In genomic region chr7:54839538-54840213, GRCh38 we compare ENCODE assay signal across 8 cellular contexts.
A peak's percentile ranks its signal among the peaks of the same experiment; 100 is the strongest.
DNase-seq lines count a peak whose midpoint lies in the region; ATAC-seq and TF ChIP-seq lines count a peak whose summit lies in the region.

No MANE protein-coding gene starts in this region.

- WGBS in esophagus muscularis mucosa: 52% methylated on average over 10 of the region's 10 CpGs

- H3K36me3 Mint-ChIP-seq in naive thymus-derived CD4-positive, alpha-beta T cell: no peaks in the 10 kb centered on the region
- no peaks in the 10 kb centered on the region for H3K36me3 Mint-ChIP-seq in activated naive CD8-positive, alpha-beta T cell treated with anti-CD3 and anti-CD28 coated beads, Interleukin-2, amount 50 U/mL, for 24 hours (ENCODE audit: low read depth)

- H4K20me1 ChIP-seq in osteoblast (ENCODE audit: insufficient read depth, low read length): no peaks in the 10 kb centered on the region

- CTCF ChIA-PET in naive thymus-derived CD4-positive, alpha-beta T cell (lab: Charles Lee): no interaction called here

- H3K27ac Mint-ChIP-seq in naive thymus-derived CD4-positive, alpha-beta T cell: no peak overlapping the region
- no peak overlapping the region for H3K27ac Mint-ChIP-seq in activated naive CD8-positive, alpha-beta T cell treated with anti-CD3 and anti-CD28 coated beads, Interleukin-2, amount 50 U/mL, for 24 hours

- peaks cover 0 to 21% (median 7%) of the 10 kb centered on the region in 5 donors for H3K27me3 Mint-ChIP-seq in naive thymus-derived CD4-positive, alpha-beta T cell
- peaks cover 7% of the 10 kb centered on the region for H3K27me3 Mint-ChIP-seq in activated naive CD8-positive, alpha-beta T cell treated with anti-CD3 and anti-CD28 coated beads, Interleukin-2, amount 50 U/mL, for 24 hours

- peaks cover 0 to 2% (median 0%) of the 10 kb centered on the region in 7 donors for H3K4me1 Mint-ChIP-seq in naive thymus-derived CD4-positive, alpha-beta T cell
- H3K4me1 Mint-ChIP-seq in activated naive CD8-positive, alpha-beta T cell treated with anti-CD3 and anti-CD28 coated beads, Interleukin-2, amount 50 U/mL, for 24 hours: no peaks in the 10 kb centered on the region

- H3K27ac ChIP-seq in esophagus muscularis mucosa (replicated peaks in 1 of 4) (no peak overlapping the region), osteoblast (ENCODE audit: low read depth, low read length) (no peak overlapping the region)
- no peak overlapping the region for H3K27ac ChIP-seq in naive thymus-derived CD4-positive, alpha-beta T cell (ENCODE audit: low read depth, low read length)

- no peaks in the 10 kb centered on the region for H3K79me2 ChIP-seq in osteoblast (ENCODE audit: insufficient read depth, low read length)

- ATAC-seq in naive thymus-derived CD4-positive, alpha-beta T cell: no peak
- no peak for ATAC-seq in activated naive CD8-positive, alpha-beta T cell treated with anti-CD3 and anti-CD28 coated beads, Interleukin-2, amount 50 U/mL, for 24 hours

- H3K36me3 ChIP-seq in esophagus muscularis mucosa (no peaks in the 10 kb centered on the region), osteoblast (ENCODE audit: insufficient read depth, low read length) (no peaks in the 10 kb centered on the region)
- no peaks in the 10 kb centered on the region for H3K36me3 ChIP-seq in naive thymus-derived CD4-positive, alpha-beta T cell (ENCODE audit: control insufficient read depth in 2 of 3, insufficient read depth in 3 of 3, low read length in 3 of 3)

- POLR2A ChIA-PET in naive thymus-derived CD4-positive, alpha-beta T cell (lab: Charles Lee): no interaction called here

- TF ChIP-seq EP300 in esophagus muscularis mucosa (IDR thresholded peaks at IDR 0.05): no peak

- no peak overlapping the region for H3K4me3 Mint-ChIP-seq in naive thymus-derived CD4-positive, alpha-beta T cell
- no peak overlapping the region for H3K4me3 Mint-ChIP-seq in activated naive CD8-positive, alpha-beta T cell treated with anti-CD3 and anti-CD28 coated beads, Interleukin-2, amount 50 U/mL, for 24 hours

- H2AFZ ChIP-seq in osteoblast (ENCODE audit: low read length): no peak overlapping the region

- H3K4me1 ChIP-seq in esophagus muscularis mucosa: peaks cover 10 to 31% (median 18%) of the 10 kb centered on the region in 4 donors
- H3K4me1 ChIP-seq in osteoblast (ENCODE audit: insufficient read depth, low read length): peaks cover 26% of the 10 kb centered on the region
- no peaks in the 10 kb centered on the region for H3K4me1 ChIP-seq in naive thymus-derived CD4-positive, alpha-beta T cell (ENCODE audit: control insufficient read depth in 2 of 2, insufficient read depth in 2 of 2, low read length in 2 of 2)

- DNase-seq in NCI-H524 (lab: John Stamatoyannopoulos, UW): peak; percentile 11 to 27
- DNase-seq in NCI-H524 treated with DMSO at 0.1 percent for 48 hours (lab: John Stamatoyannopoulos, UW): no peak
- peak; percentile 2 for DNase-seq in OCI-M1 (lab: John Stamatoyannopoulos, UW)
- no peak for DNase-seq in esophagus muscularis mucosa (ENCODE audit: extremely low spot score)
- DNase-seq in osteoblast (ENCODE audit: insufficient read length, low spot score, missing footprints): peak; percentile 95
- no peak for DNase-seq in naive thymus-derived CD4-positive, alpha-beta T cell
- DNase-seq in activated naive CD8-positive, alpha-beta T cell treated with anti-CD3 and anti-CD28 coated beads, Interleukin-2, amount 50 U/mL, for 24 hours: no peak
- DNase-seq in central memory CD4-positive, alpha-beta T cell: no peak

- H3K9me3 ChIP-seq in esophagus muscularis mucosa (no peaks in the 10 kb centered on the region), osteoblast (ENCODE audit: low read depth, low read length) (no peaks in the 10 kb centered on the region)
- H3K9me3 ChIP-seq in naive thymus-derived CD4-positive, alpha-beta T cell (ENCODE audit: control insufficient read depth in 2 of 3, low read length in 3 of 3): no peaks in the 10 kb centered on the region

- no peak for TF ChIP-seq POLR2A in esophagus muscularis mucosa (IDR thresholded peaks at IDR 0.05; ENCODE audit: low read depth)

- H3K4me3 ChIP-seq in esophagus muscularis mucosa (no peak overlapping the region), osteoblast (ENCODE audit: insufficient read depth, low read length) (no peak overlapping the region)
- H3K4me3 ChIP-seq in naive thymus-derived CD4-positive, alpha-beta T cell (ENCODE audit: low read length): no peak overlapping the region

- H3K4me2 ChIP-seq in osteoblast (ENCODE audit: insufficient read depth, low read length): peak overlapping the region; percentile 39

- intact Hi-C loops in esophagus muscularis mucosa (cut with DNase I): loop anchor here (5.0 kb wide), 2 partner anchors 52 to 67 kb away; no protein-coding TSS in a partner anchor
- intact Hi-C loops in naive thymus-derived CD4-positive, alpha-beta T cell (cut with micrococcal nuclease): no loop called here

- H3K9me3 Mint-ChIP-seq in naive thymus-derived CD4-positive, alpha-beta T cell: peaks cover 0 to 6% (median 0%) of the 10 kb centered on the region in 11 donors
- H3K9me3 Mint-ChIP-seq in activated naive CD8-positive, alpha-beta T cell treated with anti-CD3 and anti-CD28 coated beads, Interleukin-2, amount 50 U/mL, for 24 hours: no peaks in the 10 kb centered on the region

- H3K27me3 ChIP-seq in esophagus muscularis mucosa (no peaks in the 10 kb centered on the region), osteoblast (ENCODE audit: insufficient read depth, low read length) (no peaks in the 10 kb centered on the region)
- H3K27me3 ChIP-seq in naive thymus-derived CD4-positive, alpha-beta T cell (ENCODE audit: control insufficient read depth in 2 of 2, insufficient read depth in 2 of 2, low read length in 2 of 2): no peaks in the 10 kb centered on the region

- TF ChIP-seq CTCF in esophagus muscularis mucosa (IDR thresholded peaks at IDR 0.05) (peak; percentile 65 to 75 (median 66)), osteoblast (IDR thresholded peaks at IDR 0.05; ENCODE audit: extremely low read depth, low read depth, low read length) (peak; percentile 81)

Comparison
In these comparisons a context has a peak if more than half of its experiments do, and no peak if none do; other contexts are left out.
1. DNase-seq: peak in NCI-H524 (2 of 2), OCI-M1 (single experiment) and osteoblast (single experiment); none in NCI-H524 treated with DMSO at 0.1 percent for 48 hours (single experiment), esophagus muscularis mucosa (single experiment), naive thymus-derived CD4-positive, alpha-beta T cell (0 of 9), activated naive CD8-positive, alpha-beta T cell treated with anti-CD3 and anti-CD28 coated beads, Interleukin-2, amount 50 U/mL, for 24 hours (single experiment) and central memory CD4-positive, alpha-beta T cell (single experiment).